Comparison of ENCODE assay signal across 10 cellular contexts in genomic region chr2:208156439-208156838, GRCh38. TPM values are rescaled to one million over a fixed set of nuclear protein-coding genes. Genes with fewer than 3 reads are reported as not detected.
"Had no signal": no experiment of that assay in that cellular context is flagged by ENCODE, and none has a peak within 500 bp of the region (broad histone marks: within the 10 kb centered on the region; RNA-seq: fewer than 3 reads in every experiment).

No MANE protein-coding gene starts in this region.

- H3K9ac ChIP-seq: KMS-11 had no signal

- H3K4me3 ChIP-seq: GM23338 had no signal

- H3K27ac ChIP-seq: HL-60, KMS-11 had no signal

- H3K4me2 ChIP-seq: GM23338, KMS-11 had no signal

- DNase-seq: H9, HCEC 1CT, KBM-7 had no signal

- ATAC-seq: GM23338 had no signal

- FAIRE-seq: H1, H54 had no signal

RNA-seq across cellular contexts. Expression of gene CRYGA, which starts 7.0 kb away (rescaled TPM):
- total RNA-seq: GM23338, H1, H9, HT1080 had no signal
- polyA plus RNA-seq: GM23338, H1, IgD-negative memory B cell had no signal

RNA-seq across cellular contexts. Expression of gene CRYGB, which starts 10.5 kb away (rescaled TPM):
- total RNA-seq: H1, H9, HT1080 had no signal
- polyA plus RNA-seq: IgD-negative memory B cell had no signal

RNA-seq across cellular contexts. Expression of gene CRYGC, which starts 26.8 kb away (rescaled TPM):
- total RNA-seq: GM23338, H1, H9, HT1080 had no signal
- polyA plus RNA-seq: GM23338, H1, IgD-negative memory B cell had no signal

RNA-seq across cellular contexts. Expression of gene CRYGD, which starts 32.1 kb away (rescaled TPM):
- total RNA-seq: H9, HT1080 had no signal
- polyA plus RNA-seq: IgD-negative memory B cell had no signal

RNA-seq across cellular contexts. Expression of gene C2orf80, which starts 33.4 kb away (rescaled TPM):
- total RNA-seq: GM23338, H9, HT1080 had no signal
- polyA plus RNA-seq: IgD-negative memory B cell had no signal
